Comparison of ENCODE assay signal across 26 cellular contexts in the genomic region with DNA sequence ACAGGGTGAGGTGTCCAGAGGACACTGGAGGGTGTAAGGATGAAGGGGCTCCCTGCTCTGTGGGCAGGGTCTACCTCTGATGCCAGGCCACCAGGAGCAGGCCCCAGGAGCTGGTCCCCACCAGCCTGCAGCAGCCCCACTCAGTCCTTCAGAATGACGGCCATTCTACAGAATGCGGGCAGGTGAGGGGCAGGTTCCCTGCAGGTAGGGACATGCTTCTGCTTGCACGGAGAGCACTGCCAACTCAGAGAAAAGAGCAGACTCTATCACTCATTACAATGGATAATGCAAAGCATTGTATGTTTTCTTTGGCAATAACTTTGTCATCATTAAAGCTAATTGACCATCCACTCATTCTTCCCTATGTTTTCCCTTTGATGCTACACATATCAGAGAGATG. TPM values are rescaled to one million over a fixed set of nuclear protein-coding genes. Genes with fewer than 3 reads are reported as not detected.
"Had no signal": no experiment of that assay in that cellular context is flagged by ENCODE, and none has a peak within 500 bp of the region (broad histone marks: within the 10 kb centered on the region; RNA-seq: fewer than 3 reads in every experiment).

No MANE protein-coding gene starts in this region.

- DNase-seq: activated CD4-positive, alpha-beta T cell treated with anti-CD3 and anti-CD28 coated beads for 1 hour; activated naive CD4-positive, alpha-beta T cell; activated naive CD8-positive, alpha-beta T cell treated with anti-CD3 and anti-CD28 coated beads, Interleukin-2, amount 10 ng/mL, durations not matched to agents 7 days and 5 days; activated T-cell treated with anti-CD3 and anti-CD28 coated beads, Interleukin-2, amount 50 U/mL, for 24 hours; amniotic stem cell; cortex of kidney; endodermal cell; lower lobe of right lung; naive thymus-derived CD8-positive, alpha-beta T cell; ovary; stimulated activated CD4-positive, alpha-beta T cell treated with anti-CD3 and anti-CD28 coated beads, Interleukin-12 subunit alpha, Interleukin-12 subunit beta, amount 100 ng/mL, for 4 hours; stimulated activated CD4-positive, alpha-beta T cell treated with anti-CD3 and anti-CD28 coated beads, Interleukin-4, amount 100 ng/mL, for 4 hours; stimulated activated naive CD8-positive, alpha-beta T cell treated with anti-CD3 and anti-CD28 coated beads, Interleukin-15, Interleukin-2, amounts not matched to agents 100 U/mL and 50 U/mL, for 24 hours; T-helper 9 cell; thyroid gland had no signal

- H3K9me3 ChIP-seq: lower lobe of right lung, ovary, prostate gland, thyroid gland had no signal

- H3K27me3 ChIP-seq: cardiac muscle cell, ovary, thyroid gland had no signal

- H3K4me3 ChIP-seq: cardiac muscle cell, lower lobe of right lung, ovary, prostate gland, thyroid gland had no signal

- ATAC-seq: left lobe of liver; lower lobe of right lung; naive thymus-derived CD8-positive, alpha-beta T cell; stimulated activated naive CD8-positive, alpha-beta T cell treated with anti-CD3 and anti-CD28 coated beads, Interleukin-15, Interleukin-2, amounts not matched to agents 100 U/mL and 50 U/mL, for 24 hours had no signal

- H3K36me3 ChIP-seq: prostate gland had no signal

- H3K27ac ChIP-seq: cardiac muscle cell, lower lobe of right lung, ovary, prostate gland, thyroid gland had no signal

- H3K4me1 ChIP-seq: lower lobe of right lung, prostate gland, thyroid gland had no signal

RNA-seq across cellular contexts. Expression of gene BARHL1, which starts 48.4 kb away (rescaled TPM):
- total RNA-seq: activated naive CD8-positive, alpha-beta T cell treated with anti-CD3 and anti-CD28 coated beads, Interleukin-2, amount 10 ng/mL, durations not matched to agents 7 days and 5 days; activated T-helper 2 cell treated with anti-CD3 and anti-CD28 coated beads, Interferon-gamma antibody, Interleukin-2, Interleukin-4, amounts not matched to agents 10 μg/mL and 5 μg/mL and 100 μg/mL, durations not matched to agents 14 hours and 24 hours and 36 hours; cardiac muscle cell; endodermal cell; epithelial cell of proximal tubule; fibroblast of lung; kidney epithelial cell; left lobe of liver; lower lobe of right lung; mesenteric fat pad; naive thymus-derived CD8-positive, alpha-beta T cell; ovary; prostate gland; subcutaneous adipose tissue; T-helper 1 cell treated with Interleukin-12 subunit alpha and Interleukin-12 subunit beta and Interleukin-4 antibody, amounts not matched to agents 30 ng/mL and 1 ng/mL, for 36 hours; thyroid gland; ureter had no signal
- polyA plus RNA-seq: cardiac muscle cell; fibroblast of lung; naive thymus-derived CD8-positive, alpha-beta T cell; ovary had no signal
